Comparison of ENCODE assay signal across 9 cellular contexts in the genomic region with DNA sequence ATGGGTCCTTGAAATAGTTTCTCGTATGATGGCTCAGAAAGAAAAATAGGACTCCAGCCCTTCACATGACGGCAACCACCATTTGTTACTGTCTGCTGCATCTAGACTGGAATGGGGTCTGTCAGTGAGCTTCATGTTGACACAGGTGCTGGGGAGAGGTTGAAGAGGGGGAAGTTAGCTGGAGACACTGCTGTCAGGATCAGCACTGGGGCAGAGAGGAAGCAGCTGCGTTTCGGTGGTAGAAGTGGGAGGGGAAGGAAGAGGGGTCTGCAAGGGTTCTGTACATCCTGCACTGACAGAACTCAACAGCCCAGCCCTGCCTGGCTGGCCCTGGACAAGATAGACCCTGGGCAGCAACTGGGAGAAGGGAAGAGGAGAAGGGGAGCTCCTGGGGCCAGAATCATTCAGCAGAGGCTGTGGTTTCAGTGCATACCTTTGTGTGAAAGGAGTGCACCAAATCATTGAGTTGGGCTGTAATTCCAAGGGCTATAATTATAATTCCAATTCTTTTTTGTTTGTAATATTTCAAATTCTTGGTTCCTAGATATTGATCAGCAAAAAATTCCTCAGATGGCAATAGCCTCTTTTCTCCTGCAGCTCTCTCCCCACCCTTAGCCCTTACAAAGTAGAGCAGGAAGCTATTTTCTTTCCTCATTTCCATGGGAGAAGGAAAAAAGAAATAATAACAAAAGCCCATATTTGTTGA.
DNase-seq lines count a peak whose midpoint lies in the region; ATAC-seq, FAIRE-seq and TF ChIP-seq lines count a peak whose summit lies in the region.
"Had no signal": no experiment of that assay in that cellular context is flagged by ENCODE, and none has a peak within 500 bp of the region (broad histone marks: within the 10 kb centered on the region; RNA-seq: fewer than 3 reads in every experiment).

No MANE protein-coding gene starts in this region.

- no peak overlapping the region for H3K9ac ChIP-seq in GM12878 (ENCODE audit: control insufficient read depth, insufficient read depth, low read length)
- H3K9ac ChIP-seq: parathyroid adenoma had no signal

- no TSS peak for BruUV-seq in GM12878 (replicated peaks; lab: Mats Ljungman, UMichigan)

- H3K4me3 Mint-ChIP-seq in activated T-helper 1 cell treated with anti-CD3 and anti-CD28 coated beads, Interleukin-12 subunit alpha, Interleukin-12 subunit beta, Interleukin-2, Interleukin-4 antibody, amounts not matched to agents 30 ng/mL and 10 ng/mL and 1 ng/mL, durations not matched to agents 14 hours and 24 hours and 36 hours: no peak overlapping the region
- no peak overlapping the region for H3K4me3 Mint-ChIP-seq in immature natural killer cell

- in situ Hi-C loops in GM12878 (cut with MboI): no loop called here

- H3K9me3 ChIP-seq in GM12878 (replicated peaks; ENCODE audit: control insufficient read depth, insufficient read depth, low read length) (no peaks in the 10 kb centered on the region; the same call in 2 of the 3 replicates), prostate gland (no peaks in the 10 kb centered on the region)

- DNase-seq in GM12865 (ENCODE audit: low read depth) (peak; percentile 59), LHCN-M2 (ENCODE audit: low read depth) (peak; percentile 18), GM12878 (ENCODE audit: low read depth, low spot score) (no peak), prostate gland (ENCODE audit: low spot score) (no peak), immature natural killer cell (no peak), A172 (ENCODE audit: low spot score) (no peak)
- DNase-seq in activated T-helper 1 cell treated with anti-CD3 and anti-CD28 coated beads, Interleukin-12 subunit alpha, Interleukin-12 subunit beta, Interleukin-2, Interleukin-4 antibody, amounts not matched to agents 30 ng/mL and 10 ng/mL and 1 ng/mL, durations not matched to agents 14 hours and 24 hours and 36 hours (ENCODE audit: low spot score): no peak

- no peak for TF ChIP-seq RAD21 in GM12878 (IDR thresholded peaks at IDR 0.05; ENCODE audit: insufficient read depth, low read depth, low read length)

- H2AFZ ChIP-seq in GM12878 (ENCODE audit: control insufficient read depth, low read depth, low read length): peak overlapping the region; percentile 32
- H2AFZ ChIP-seq: parathyroid adenoma had no signal

- peak overlapping the region; percentile 53 for H3K4me2 ChIP-seq in GM12878 (ENCODE audit: control insufficient read depth, insufficient read depth)

- H3K27me3 ChIP-seq in GM12878 (replicated peaks in 1 of 2; ENCODE audit: control insufficient read depth in 2 of 2, insufficient read depth in 2 of 2, low read length in 1 of 2) (no peaks in the 10 kb centered on the region), prostate gland (replicated peaks; ENCODE audit: insufficient read depth) (no peaks in the 10 kb centered on the region)

- ATAC-seq in GM21737 (IDR thresholded peaks at IDR 0.05; ENCODE audit: unreplicated experiment): peak; percentile 84
- peak; percentile 73 for ATAC-seq in GM12878

- H3K4me1 Mint-ChIP-seq in activated T-helper 1 cell treated with anti-CD3 and anti-CD28 coated beads, Interleukin-12 subunit alpha, Interleukin-12 subunit beta, Interleukin-2, Interleukin-4 antibody, amounts not matched to agents 30 ng/mL and 10 ng/mL and 1 ng/mL, durations not matched to agents 14 hours and 24 hours and 36 hours (ENCODE audit: low read depth): peaks cover 34% of the 10 kb centered on the region
- no peaks in the 10 kb centered on the region for H3K4me1 Mint-ChIP-seq in immature natural killer cell

- H3K27me3 Mint-ChIP-seq in activated T-helper 1 cell treated with anti-CD3 and anti-CD28 coated beads, Interleukin-12 subunit alpha, Interleukin-12 subunit beta, Interleukin-2, Interleukin-4 antibody, amounts not matched to agents 30 ng/mL and 10 ng/mL and 1 ng/mL, durations not matched to agents 14 hours and 24 hours and 36 hours (ENCODE audit: insufficient read depth): no peaks in the 10 kb centered on the region
- H3K27me3 Mint-ChIP-seq in immature natural killer cell (ENCODE audit: low read depth in 3 of 3): peaks cover 0 to 6% (median 0%) of the 10 kb centered on the region in 3 donors

- H3K79me2 ChIP-seq in GM12878 (ENCODE audit: control insufficient read depth, insufficient read depth, low read length): no peaks in the 10 kb centered on the region
- H3K79me2 ChIP-seq: parathyroid adenoma had no signal

- TF ChIP-seq POLR2A in GM12878 (IDR thresholded peaks at IDR 0.05; ENCODE audit: low read depth, low read length) (no peak), prostate gland (IDR thresholded peaks at IDR 0.05) (no peak)

- WGBS in GM12878 (ENCODE audit: insufficient coverage, insufficient replicate concordance, low lambda C conversion rate, missing lambda C conversion rate): 1% methylated on average over 4 of the region's 4 CpGs
- WGBS in prostate gland: 26% methylated on average over 4 of the region's 4 CpGs

- intact Hi-C loops in GM12878 (cut with micrococcal nuclease; ENCODE audit: unreplicated experiment) (no loop called here), prostate gland (cut with DNase I) (no loop called here)
- intact Hi-C loops in activated T-helper 1 cell treated with anti-CD3 and anti-CD28 coated beads, Interleukin-12 subunit alpha, Interleukin-12 subunit beta, Interleukin-2, Interleukin-4 antibody, amounts not matched to agents 30 ng/mL and 10 ng/mL and 1 ng/mL, durations not matched to agents 14 hours and 24 hours and 36 hours (cut with micrococcal nuclease): no loop called here

- H3K27ac Mint-ChIP-seq in activated T-helper 1 cell treated with anti-CD3 and anti-CD28 coated beads, Interleukin-12 subunit alpha, Interleukin-12 subunit beta, Interleukin-2, Interleukin-4 antibody, amounts not matched to agents 30 ng/mL and 10 ng/mL and 1 ng/mL, durations not matched to agents 14 hours and 24 hours and 36 hours: no peak overlapping the region
- H3K27ac Mint-ChIP-seq in immature natural killer cell: no peak overlapping the region

- peaks cover 11% of the 10 kb centered on the region for H3K9me3 Mint-ChIP-seq in activated T-helper 1 cell treated with anti-CD3 and anti-CD28 coated beads, Interleukin-12 subunit alpha, Interleukin-12 subunit beta, Interleukin-2, Interleukin-4 antibody, amounts not matched to agents 30 ng/mL and 10 ng/mL and 1 ng/mL, durations not matched to agents 14 hours and 24 hours and 36 hours
- H3K9me3 Mint-ChIP-seq in immature natural killer cell: peaks cover 0 to 1% (median 0%) of the 10 kb centered on the region in 6 donors

- no peak for TF ChIP-seq EP300 in GM12878 (IDR thresholded peaks at IDR 0.05; ENCODE audit: borderline replicate concordance in 1 of 2, control insufficient read depth in 1 of 2, low read depth in 2 of 2, low read length in 2 of 2)

- TF ChIP-seq CTCF in GM12865 (IDR thresholded peaks at IDR 0.05; ENCODE audit: insufficient read depth, low read depth, low read length, missing control alignments): no peak
- no peak for TF ChIP-seq CTCF in GM12878 (IDR thresholded peaks at IDR 0.05 in 2 of 3, conservative IDR thresholded peaks at IDR 0.05 in 1 of 3; ENCODE audit: control insufficient read depth in 2 of 3, extremely low read depth in 1 of 3, insufficient read depth in 1 of 3, low read depth in 3 of 3, low read length in 3 of 3)
- no peak for TF ChIP-seq CTCF in prostate gland (IDR thresholded peaks at IDR 0.05)

- no peaks in the 10 kb centered on the region for H4K20me1 ChIP-seq in GM12878 (ENCODE audit: control insufficient read depth, insufficient read depth)

- RAD21 ChIA-PET in GM12878 (lab: Charles Lee; ENCODE audit: unreplicated experiment): interaction anchor here (0.7 to 2.4 kb wide), 8 partner anchors 14 to 235 kb away, joined by 3 to 9 read pairs (median 4); a partner anchor contains a TSS

- no peak overlapping the region for H3K4me3 ChIP-seq in GM12865 (ENCODE audit: low read depth, low read length)
- H3K4me3 ChIP-seq in GM12878: no peak overlapping the region
- no peak overlapping the region for H3K4me3 ChIP-seq in prostate gland

- CTCF ChIA-PET in GM12878 (lab: Yijun Ruan, JAX): interaction anchor here (0.6 to 1.9 kb wide), 13 partner anchors 9 to 992 kb away, joined by 3 to 6 read pairs (median 3); no protein-coding TSS in a partner anchor

- SMC1A ChIA-PET in GM12878 (lab: Charles Lee; ENCODE audit: uncharacterized antibody, unreplicated experiment): interaction anchor here (0.6 to 6.7 kb wide), 13 partner anchors 10 to 235 kb away, joined by 3 to 66 read pairs (median 3); a partner anchor contains a TSS

- H3K27ac ChIP-seq in GM12878 (ENCODE audit: control insufficient read depth, insufficient read depth) (no peak overlapping the region; the same call in 1 of the 2 replicates), prostate gland (no peak overlapping the region)
- H3K27ac ChIP-seq: parathyroid adenoma had no signal

- POLR2A ChIA-PET in GM12878 (lab: Charles Lee): interaction anchor here (0.9 to 1.2 kb wide), 2 partner anchors 23 to 85 kb away, joined by 3 read pairs; no protein-coding TSS in a partner anchor

- H3K4me1 ChIP-seq in GM12878 (ENCODE audit: control insufficient read depth, insufficient read depth, low read length) (peaks cover 16% of the 10 kb centered on the region), prostate gland (replicated peaks) (no peaks in the 10 kb centered on the region)
- H3K4me1 ChIP-seq: parathyroid adenoma had no signal

- FAIRE-seq in GM12878 (lab: Jason Lieb, UNC): peak; percentile 27

- H3K36me3 Mint-ChIP-seq in activated T-helper 1 cell treated with anti-CD3 and anti-CD28 coated beads, Interleukin-12 subunit alpha, Interleukin-12 subunit beta, Interleukin-2, Interleukin-4 antibody, amounts not matched to agents 30 ng/mL and 10 ng/mL and 1 ng/mL, durations not matched to agents 14 hours and 24 hours and 36 hours (ENCODE audit: low read depth): no peaks in the 10 kb centered on the region
- H3K36me3 Mint-ChIP-seq in immature natural killer cell: no peaks in the 10 kb centered on the region

- no peaks in the 10 kb centered on the region for H3K36me3 ChIP-seq in GM12878 (ENCODE audit: control insufficient read depth in 2 of 2, insufficient read depth in 2 of 2, low read length in 1 of 2)
- no peaks in the 10 kb centered on the region for H3K36me3 ChIP-seq in prostate gland

TF ChIP-seq in GM12878, 131 proteins besides CTCF, POLR2A, EP300 and RAD21 (continues in another document):
- TF ChIP-seq TCF3 (IDR thresholded peaks at IDR 0.05; ENCODE audit: borderline replicate concordance, insufficient read depth, low read depth, low read length) (0 out of 2 replicates have a peak, but pooled peaks have one; percentile 60), RUNX3 (IDR thresholded peaks at IDR 0.05; ENCODE audit: low read length) (0 out of 2 replicates have a peak, but pooled peaks have one; percentile 20), IKZF2 (IDR thresholded peaks at IDR 0.05) (peak in 1 of 2 experiments; percentile 49; a peak in 2 of 4 replicates), IKZF1 (conservative IDR thresholded peaks at IDR 0.05) (peak; percentile 29; the same call in 1 of the 2 replicates), HCFC1 (IDR thresholded peaks at IDR 0.05; ENCODE audit: low read length) (no peak), CBFB (IDR thresholded peaks at IDR 0.05; ENCODE audit: low read depth) (no peak), CBX5 (IDR thresholded peaks at IDR 0.05; ENCODE audit: low read depth) (0 out of 2 replicates have a peak, but pooled peaks have one; percentile 37), RELA (IDR thresholded peaks at IDR 0.05; ENCODE audit: borderline replicate concordance, partially characterized antibody) (no peak)

Comparison
In these comparisons a context has a peak if more than half of its experiments do, and no peak if none do; other contexts are left out.
1. DNase-seq: peak in GM12865 (single experiment) and LHCN-M2 (single experiment); none in GM12878 (single experiment), prostate gland (single experiment), activated T-helper 1 cell treated with anti-CD3 and anti-CD28 coated beads, Interleukin-12 subunit alpha, Interleukin-12 subunit beta, Interleukin-2, Interleukin-4 antibody, amounts not matched to agents 30 ng/mL and 10 ng/mL and 1 ng/mL, durations not matched to agents 14 hours and 24 hours and 36 hours (single experiment), immature natural killer cell (0 of 3) and A172 (single experiment).